23 cellular contexts compared by ENCODE assay signal in genomic region chr1:182032251-182032650, GRCh38. TPM values are rescaled to one million over a fixed set of nuclear protein-coding genes. Genes with fewer than 3 reads are reported as not detected.
"Had no signal": no experiment of that assay in that cellular context is flagged by ENCODE, and none has a peak within 500 bp of the region (broad histone marks: within the 10 kb centered on the region; RNA-seq: fewer than 3 reads in every experiment).

No MANE protein-coding gene starts in this region.

- H2AFZ ChIP-seq: parathyroid adenoma had no signal

- H3K9me3 Mint-ChIP-seq: activated CD4-positive, alpha-beta T cell treated with anti-CD3 and anti-CD28 coated beads, Interleukin-2, amount 10 ng/mL, durations not matched to agents 24 days and 14 days; activated T-cell treated with anti-CD3 and anti-CD28 coated beads, Interleukin-2, amount 50 U/mL, for 72 hours; stimulated activated effector memory CD8-positive, alpha-beta T cell treated with anti-CD3 and anti-CD28 coated beads, Interleukin-12 subunit alpha, Interleukin-12 subunit beta, amount 100 ng/mL, for 72 hours had no signal

- H3K9me3 ChIP-seq: gastrocnemius medialis, thyroid gland had no signal

- H3K9ac ChIP-seq: parathyroid adenoma had no signal

- H3K79me2 ChIP-seq: parathyroid adenoma had no signal

- H3K27ac Mint-ChIP-seq: activated CD4-positive, alpha-beta T cell treated with anti-CD3 and anti-CD28 coated beads, Interleukin-2, amount 10 ng/mL, durations not matched to agents 24 days and 14 days; activated naive CD4-positive, alpha-beta T cell treated with anti-CD3 and anti-CD28 coated beads, Interleukin-2, amount 50 U/mL, for 72 hours; activated T-cell treated with anti-CD3 and anti-CD28 coated beads, Interleukin-2, amount 50 U/mL, for 72 hours; immature natural killer cell; naive B cell; stimulated activated effector memory CD8-positive, alpha-beta T cell treated with anti-CD3 and anti-CD28 coated beads, Interleukin-12 subunit alpha, Interleukin-12 subunit beta, amount 100 ng/mL, for 72 hours had no signal

- H3K36me3 Mint-ChIP-seq: stimulated activated effector memory CD8-positive, alpha-beta T cell treated with anti-CD3 and anti-CD28 coated beads, Interleukin-12 subunit alpha, Interleukin-12 subunit beta, amount 100 ng/mL, for 72 hours had no signal

- H3K4me3 Mint-ChIP-seq: activated CD4-positive, alpha-beta T cell treated with anti-CD3 and anti-CD28 coated beads, Interleukin-2, amount 10 ng/mL, durations not matched to agents 24 days and 14 days; activated T-cell treated with anti-CD3 and anti-CD28 coated beads, Interleukin-2, amount 50 U/mL, for 72 hours; immature natural killer cell; stimulated activated effector memory CD8-positive, alpha-beta T cell treated with anti-CD3 and anti-CD28 coated beads, Interleukin-12 subunit alpha, Interleukin-12 subunit beta, amount 100 ng/mL, for 72 hours had no signal

- H3K27me3 ChIP-seq: body of pancreas, gastrocnemius medialis, heart left ventricle, left lung, thyroid gland had no signal

- ATAC-seq: activated naive CD4-positive, alpha-beta T cell treated with anti-CD3 and anti-CD28 coated beads, Interleukin-2, amount 50 U/mL, for 72 hours; activated T-cell treated with anti-CD3 and anti-CD28 coated beads, Interleukin-2, amount 50 U/mL, for 72 hours; body of pancreas; gastrocnemius medialis; heart left ventricle; left lung; stimulated activated effector memory CD8-positive, alpha-beta T cell treated with anti-CD3 and anti-CD28 coated beads, Interleukin-12 subunit alpha, Interleukin-12 subunit beta, amount 100 ng/mL, for 72 hours had no signal

- H3K27me3 Mint-ChIP-seq: activated CD4-positive, alpha-beta T cell treated with anti-CD3 and anti-CD28 coated beads, Interleukin-2, amount 10 ng/mL, durations not matched to agents 24 days and 14 days had no signal

- H3K27ac ChIP-seq: body of pancreas, gastrocnemius medialis, heart left ventricle, left lung, neutrophil, parathyroid adenoma, thyroid gland had no signal

- DNase-seq: activated CD4-positive, alpha-beta T cell treated with anti-CD3 and anti-CD28 coated beads, Interleukin-2, amount 10 ng/mL, durations not matched to agents 24 days and 14 days; activated CD4-positive, CD25-positive, alpha-beta regulatory T cell; activated CD8-positive, alpha-beta memory T cell treated with anti-CD3 and anti-CD28 coated beads, Interleukin-2, amount 50 U/mL, for 48 hours; activated gamma-delta T cell; activated T-cell treated with anti-CD3 and anti-CD28 coated beads, Interleukin-2, amount 50 U/mL, for 72 hours; amniotic stem cell; body of pancreas; cortex of kidney; effector CD4-positive, alpha-beta T cell; gastrocnemius medialis; heart left ventricle; immature natural killer cell; left lung; naive B cell; retina; thyroid gland had no signal

- H3K36me3 ChIP-seq: gastrocnemius medialis, heart left ventricle, left lung, neutrophil, thyroid gland had no signal

- H3K4me1 ChIP-seq: parathyroid adenoma had no signal

- H3K4me3 ChIP-seq: body of pancreas, gastrocnemius medialis, heart left ventricle, left lung, thyroid gland had no signal

RNA-seq across cellular contexts. Expression of gene ZNF648, which starts 29.3 kb away (rescaled TPM):
- total RNA-seq: activated CD4-positive, alpha-beta T cell treated with anti-CD3 and anti-CD28 coated beads, Interleukin-2, amount 10 ng/mL, durations not matched to agents 24 days and 14 days; fibroblast of lung; heart left ventricle; mononuclear cell; T-helper 2 cell treated with Interferon-gamma antibody and Interleukin-4, amounts not matched to agents 100 ng/mL and 5 ng/mL, for 36 hours had no signal
